Comparison of ENCODE assay signal across 15 cellular contexts in genomic region chr1:30514137-30514654, GRCh38.
"Had no signal": no experiment of that assay in that cellular context is flagged by ENCODE, and none has a peak within 500 bp of the region (broad histone marks: within the 10 kb centered on the region; RNA-seq: fewer than 3 reads in every experiment).

No MANE protein-coding gene starts in this region.

- H3K27ac ChIP-seq: body of pancreas, gastrocnemius medialis, pancreas, SK-N-MC, tibial artery had no signal

- ATAC-seq: activated CD4-positive, alpha-beta T cell treated with anti-CD3 and anti-CD28 coated beads for 36 hours; activated T-cell treated with anti-CD3 and anti-CD28 coated beads, Interleukin-2, amount 50 U/mL, for 4 hours; body of pancreas; esophagus mucosa; gastrocnemius medialis; pancreas had no signal

- DNase-seq: activated CD4-positive, alpha-beta memory T cell treated with anti-CD3 and anti-CD28 coated beads for 36 hours; activated CD4-positive, alpha-beta T cell treated with anti-CD3 and anti-CD28 coated beads for 36 hours; activated naive CD4-positive, alpha-beta T cell treated with anti-CD3 and anti-CD28 coated beads for 36 hours; activated T-cell treated with anti-CD3 and anti-CD28 coated beads, Interleukin-2, amount 50 U/mL, for 4 hours; body of pancreas; caudate nucleus; gastrocnemius medialis; stimulated activated naive CD4-positive, alpha-beta T cell treated with Interleukin-2 at 50 U/mL for 16 hours; substantia nigra had no signal

- H3K4me3 ChIP-seq: body of pancreas, gastrocnemius medialis, pancreas, SK-N-MC, tibial artery had no signal

- H3K36me3 ChIP-seq: gastrocnemius medialis, pancreas, tibial artery had no signal

- H3K27me3 ChIP-seq: body of pancreas, gastrocnemius medialis, pancreas had no signal

- H3K9me3 ChIP-seq: body of pancreas, gastrocnemius medialis, pancreas, tibial artery had no signal

- FAIRE-seq: colon, pancreas, TTC549 had no signal

- H3K4me1 ChIP-seq: body of pancreas, gastrocnemius medialis, pancreas, tibial artery had no signal
